ENCODE assay signal across 31 cellular contexts in the genomic region with DNA sequence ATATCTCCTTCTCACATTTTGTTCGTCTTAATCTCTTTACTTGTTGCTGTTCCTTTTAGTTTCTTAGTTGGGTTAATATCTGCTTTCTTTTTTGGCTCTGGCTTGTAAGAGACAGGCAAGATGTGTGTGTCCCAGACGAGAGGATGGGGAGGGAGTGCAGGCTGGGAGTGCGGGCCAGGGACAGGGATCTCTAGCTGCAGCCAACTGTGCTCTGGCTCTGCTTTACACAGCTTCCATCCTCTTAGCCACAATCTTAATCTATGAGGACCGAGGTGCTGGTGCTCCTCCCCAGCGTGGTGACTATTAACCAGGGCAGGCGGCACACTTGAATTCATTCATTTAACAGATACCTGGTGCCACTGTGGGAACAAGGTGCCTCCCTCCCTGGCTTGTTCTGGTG.
DNase-seq lines count a peak whose midpoint lies in the region; FAIRE-seq and TF ChIP-seq lines count a peak whose summit lies in the region.
"Had no signal": no experiment of that assay in that cellular context is flagged by ENCODE, and none has a peak within 500 bp of the region (broad histone marks: within the 10 kb centered on the region; RNA-seq: fewer than 3 reads in every experiment).

No MANE protein-coding gene starts in this region.

- no peak for FAIRE-seq in H54 (lab: Jason Lieb, UNC)
- FAIRE-seq: GM12892, pancreas had no signal

- no peaks in the 10 kb centered on the region for H3K36me3 ChIP-seq in H7 (replicated peaks; ENCODE audit: control insufficient read depth, insufficient read depth, low read length)
- no peaks in the 10 kb centered on the region for H3K36me3 ChIP-seq in muscle layer of colon (ENCODE audit: insufficient read depth, low read length)
- no peaks in the 10 kb centered on the region for H3K36me3 ChIP-seq in testis (ENCODE audit: low read depth, missing control alignments)
- H3K36me3 ChIP-seq: ascending aorta; BLaER1 treated with 17β-estradiol and CSF1 and Interleukin-3, amounts not matched to agents 10 nM and 100 nM; cardiac muscle cell; esophagus squamous epithelium; lower lobe of right lung; pancreas; SJCRH30; spleen; thoracic aorta had no signal

- H3K9me3 ChIP-seq in muscle layer of colon (ENCODE audit: low read length) (no peaks in the 10 kb centered on the region), testis (no peaks in the 10 kb centered on the region)
- H3K9me3 ChIP-seq: ascending aorta; BLaER1 treated with 17β-estradiol and CSF1 and Interleukin-3, amounts not matched to agents 10 nM and 100 nM; esophagus squamous epithelium; lower lobe of right lung; pancreas; SJCRH30; spleen; thoracic aorta had no signal

- H3K27ac ChIP-seq in muscle layer of colon (ENCODE audit: low read depth, low read length) (peak overlapping the region; percentile 76), testis (peak overlapping the region in 1 of 2 donors; percentile 63)
- H3K27ac ChIP-seq: ascending aorta; BLaER1 treated with 17β-estradiol and CSF1 and Interleukin-3, amounts not matched to agents 10 nM and 100 nM; cardiac muscle cell; lower lobe of right lung; pancreas; SJCRH30; spleen had no signal

- peaks cover 6% of the 10 kb centered on the region; the same call in 1 of the 2 replicates for H3K4me1 Mint-ChIP-seq in HFFc6 (ENCODE audit: low read depth)

- H3K4me1 ChIP-seq in muscle layer of colon (ENCODE audit: insufficient read depth, low read length): peaks cover 30% of the 10 kb centered on the region
- H3K4me1 ChIP-seq in testis: no peaks in the 10 kb centered on the region
- H3K4me1 ChIP-seq: ascending aorta, lower lobe of right lung, pancreas, SJCRH30 had no signal

- H3K4me3 Mint-ChIP-seq in HFFc6: no peak overlapping the region
- H3K4me3 Mint-ChIP-seq: activated CD4-positive, alpha-beta T cell treated with anti-CD3 and anti-CD28 coated beads, Interleukin-2, amount 10 ng/mL, durations not matched to agents 7 days and 5 days; activated naive CD8-positive, alpha-beta T cell treated with anti-CD3 and anti-CD28 coated beads for 36 hours; H9 had no signal

- H3K9ac ChIP-seq in muscle layer of colon (ENCODE audit: low read length): peak overlapping the region; percentile 13

- 49 to 51% methylated on average over 6 of the region's 6 CpGs for WGBS in testis, 2 donors

- H3K27me3 ChIP-seq in H7 (ENCODE audit: control insufficient read depth, insufficient read depth, low read length): no peaks in the 10 kb centered on the region
- H3K27me3 ChIP-seq in muscle layer of colon (ENCODE audit: control insufficient read depth in 1 of 2, insufficient read depth in 2 of 2, low read length in 2 of 2): no peaks in the 10 kb centered on the region
- no peaks in the 10 kb centered on the region for H3K27me3 ChIP-seq in testis
- H3K27me3 ChIP-seq: ascending aorta; BLaER1 treated with 17β-estradiol and CSF1 and Interleukin-3, amounts not matched to agents 10 nM and 100 nM; cardiac muscle cell; esophagus squamous epithelium; pancreas; SJCRH30 had no signal

- no peaks in the 10 kb centered on the region for H3K36me3 Mint-ChIP-seq in HFFc6 (ENCODE audit: low read depth)
- H3K36me3 Mint-ChIP-seq: activated naive CD8-positive, alpha-beta T cell treated with anti-CD3 and anti-CD28 coated beads for 36 hours had no signal

- peaks cover 5% of the 10 kb centered on the region for H3K27me3 Mint-ChIP-seq in HFFc6 (ENCODE audit: insufficient read depth)

- TF ChIP-seq CTCF in testis (IDR thresholded peaks at IDR 0.05): no peak
- TF ChIP-seq CTCF in HFFc6 (IDR thresholded peaks at IDR 0.05): no peak

- no peak for TF ChIP-seq POLR2A in testis (IDR thresholded peaks at IDR 0.05)
- no peak for TF ChIP-seq POLR2A in H54 (IDR thresholded peaks at IDR 0.05; ENCODE audit: low read depth, low read length)

- H3K4me3 ChIP-seq in H7 (ENCODE audit: insufficient read depth, low read depth, low read length) (no peak overlapping the region), muscle layer of colon (ENCODE audit: low read depth in 1 of 2, low read length in 2 of 2) (no peak overlapping the region), testis (no peak overlapping the region)
- H3K4me3 ChIP-seq: ascending aorta; BLaER1 treated with 17β-estradiol and CSF1 and Interleukin-3, amounts not matched to agents 10 nM and 100 nM; cardiac muscle cell; esophagus squamous epithelium; lower lobe of right lung; pancreas; SJCRH30; spleen; thoracic aorta had no signal

- no peaks in the 10 kb centered on the region for H3K9me3 Mint-ChIP-seq in HFFc6
- H3K9me3 Mint-ChIP-seq: activated CD4-positive, alpha-beta T cell treated with anti-CD3 and anti-CD28 coated beads, Interleukin-2, amount 10 ng/mL, durations not matched to agents 7 days and 5 days; activated naive CD8-positive, alpha-beta T cell treated with anti-CD3 and anti-CD28 coated beads for 36 hours; H9 had no signal

- DNase-seq in H7 (peak; percentile 15), cerebellar cortex (ENCODE audit: low spot score) (peak; percentile 88), testis (peak; percentile 49), H54 (ENCODE audit: insufficient read length, low spot score) (no peak), HFFc6 (no peak), dedifferentiated amniotic fluid mesenchymal stem cell (ENCODE audit: extremely low spot score) (no peak)
- DNase-seq: activated CD4-positive, alpha-beta T cell treated with anti-CD3 and anti-CD28 coated beads, Interleukin-2, amount 10 ng/mL, durations not matched to agents 7 days and 5 days; activated gamma-delta T cell; activated naive CD8-positive, alpha-beta T cell treated with anti-CD3 and anti-CD28 coated beads for 36 hours; dermis blood vessel endothelial cell; esophagus squamous epithelium; foreskin melanocyte; H9; IMR-90; lower lobe of right lung; MV-4-11; NCI-H1436 treated with DMSO at 0.1 percent for 48 hours; NCI-H2081 treated with DMSO at 0.1 percent for 48 hours; NCI-H748 treated with DMSO at 0.1 percent for 48 hours; pancreas; SJCRH30; spleen; stimulated activated CD4-positive, alpha-beta T cell treated with anti-CD3 and anti-CD28 coated beads, Interleukin-2, amount 100 ng/mL, for 24 hours; stimulated activated naive CD8-positive, alpha-beta T cell treated with anti-CD3 and anti-CD28 coated beads, Interleukin-15, Interleukin-2, amounts not matched to agents 100 U/mL and 50 U/mL, for 24 hours; SW 1271 had no signal

- H3K27ac Mint-ChIP-seq in HFFc6: no peak overlapping the region
- H3K27ac Mint-ChIP-seq: activated CD4-positive, alpha-beta T cell treated with anti-CD3 and anti-CD28 coated beads, Interleukin-2, amount 10 ng/mL, durations not matched to agents 7 days and 5 days; activated naive CD8-positive, alpha-beta T cell treated with anti-CD3 and anti-CD28 coated beads for 36 hours; H9 had no signal

- intact Hi-C loops in testis (cut with DNase I; ENCODE audit: low total_unique reads): no loop called here

Comparison
In these comparisons a context has a peak if more than half of its experiments do, and no peak if none do; other contexts are left out.
1. DNase-seq: peak in H7 (single experiment), cerebellar cortex (single experiment) and testis (single experiment); none in H54 (single experiment), HFFc6 (single experiment) and dedifferentiated amniotic fluid mesenchymal stem cell (single experiment).